ENCODE assay signal across 20 cellular contexts in genomic region chr5:103573411-103573810, GRCh38.
"Had no signal": no experiment of that assay in that cellular context is flagged by ENCODE, and none has a peak within 500 bp of the region (broad histone marks: within the 10 kb centered on the region; RNA-seq: fewer than 3 reads in every experiment).

No MANE protein-coding gene starts in this region.

- H3K27ac ChIP-seq: lower lobe of right lung, neutrophil, pancreas, psoas muscle, right atrium auricular region, thoracic aorta, upper lobe of left lung, WERI-Rb-1 had no signal

- H3K4me1 ChIP-seq: lower lobe of right lung, psoas muscle, right atrium auricular region, upper lobe of left lung had no signal

- H3K9me3 ChIP-seq: lower lobe of right lung, neutrophil, pancreas, psoas muscle, right atrium auricular region, thoracic aorta, upper lobe of left lung had no signal

- H3K36me3 ChIP-seq: lower lobe of right lung, neutrophil, pancreas, right atrium auricular region, thoracic aorta, upper lobe of left lung, WERI-Rb-1 had no signal

- H3K27me3 ChIP-seq: neutrophil, pancreas, right atrium auricular region, upper lobe of left lung had no signal

- DNase-seq: activated CD4-positive, alpha-beta T cell treated with anti-CD3 and anti-CD28 coated beads for 1 hour; activated CD8-positive, alpha-beta memory T cell treated with anti-CD3 and anti-CD28 coated beads for 24 hours; activated CD8-positive, alpha-beta memory T cell treated with anti-CD3 and anti-CD28 coated beads, Interleukin-2, amount 50 U/mL, for 4 hours; activated T-cell treated with anti-CD3 and anti-CD28 coated beads, Interleukin-2, amount 50 U/mL, for 24 hours; aorta; effector CD4-positive, alpha-beta T cell; erythroblast; foreskin fibroblast; lower lobe of right lung; naive thymus-derived CD8-positive, alpha-beta T cell; pancreas; psoas muscle; stimulated activated CD4-positive, alpha-beta T cell treated with anti-CD3 and anti-CD28 coated beads, Interleukin-4, amount 100 ng/mL, for 24 hours; stimulated activated naive CD4-positive, alpha-beta T cell treated with Interleukin-2 at 50 U/mL for 16 hours; T-cell; upper lobe of left lung; WERI-Rb-1 had no signal

- H3K4me3 ChIP-seq: lower lobe of right lung, pancreas, psoas muscle, right atrium auricular region, thoracic aorta, upper lobe of left lung had no signal
